Comparison of ENCODE assay signal across 1 cellular context in the genomic region with DNA sequence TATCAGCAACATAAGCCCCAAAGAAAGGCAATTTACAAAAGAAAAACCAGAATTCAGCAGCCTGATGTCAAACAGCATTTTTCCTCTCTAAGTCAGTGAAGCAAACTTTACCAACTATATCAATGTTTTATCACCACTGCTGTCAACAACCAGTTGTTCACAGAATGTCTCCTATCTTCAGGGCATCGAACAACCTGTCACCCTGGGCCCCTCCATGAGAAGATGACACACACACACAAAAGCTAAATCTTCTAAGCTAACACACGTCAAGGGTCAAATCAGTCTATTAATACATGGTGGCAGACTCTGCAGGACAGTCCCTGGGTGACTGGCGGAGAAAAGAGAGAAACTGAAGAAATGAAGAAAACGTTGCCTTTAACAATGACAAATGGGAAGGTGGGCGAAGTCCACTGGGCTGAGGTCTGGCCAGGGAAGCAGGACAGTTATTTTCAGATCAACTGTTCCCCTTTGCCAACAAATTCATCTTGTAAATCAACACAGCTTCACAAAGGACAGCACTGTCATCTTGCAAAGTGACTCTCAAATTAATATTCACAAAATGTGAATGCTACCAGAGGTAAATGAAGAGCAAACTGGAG.
TF ChIP-seq lines count a peak whose summit lies in the region.

No MANE protein-coding gene starts in this region.

TF ChIP-seq in HepG2, 621 proteins besides CTCF, POLR2A, EP300 and RAD21 (continued from another document and continues in another):
- TF ChIP-seq FOXA3 (CRISPR knock-in tag; IDR thresholded peaks at IDR 0.05) (0 out of 2 replicates have a peak, but pooled peaks have one; percentile 16), ZNF879 (CRISPR knock-in tag; IDR thresholded peaks at IDR 0.05) (no peak), RXRA (CRISPR knock-in tag; IDR thresholded peaks at IDR 0.05) (peak; percentile 20; the same call in 1 of the 2 replicates), SOX5 (CRISPR knock-in tag; IDR thresholded peaks at IDR 0.05; ENCODE audit: borderline replicate concordance) (peak; percentile 24; the same call in 1 of the 2 replicates), EZH2 (conservative IDR thresholded peaks at IDR 0.05; ENCODE audit: low read depth, low read length) (no peak), PAX8 (CRISPR knock-in tag; IDR thresholded peaks at IDR 0.05; ENCODE audit: borderline replicate concordance) (no peak), MEIS1 (CRISPR knock-in tag; IDR thresholded peaks at IDR 0.05; ENCODE audit: borderline replicate concordance) (0 out of 2 replicates have a peak, but pooled peaks have one; percentile 27), SALL1 (CRISPR knock-in tag; IDR thresholded peaks at IDR 0.05) (peak; percentile 29; the same call in 1 of the 2 replicates), EHMT2 (IDR thresholded peaks at IDR 0.05; ENCODE audit: borderline replicate concordance, low read depth, low read length) (peak; percentile 18; the same call in 1 of the 2 replicates), FOXP1 (IDR thresholded peaks at IDR 0.05) (no peak), FOXP1 (CRISPR knock-in tag; IDR thresholded peaks at IDR 0.05) (peak; percentile 32; the same call in 1 of the 2 replicates), KLF12 (CRISPR knock-in tag; IDR thresholded peaks at IDR 0.05; ENCODE audit: borderline replicate concordance) (no peak), MTA3 (CRISPR knock-in tag; IDR thresholded peaks at IDR 0.05) (no peak)
- TF ChIP-seq, protein P1, sequence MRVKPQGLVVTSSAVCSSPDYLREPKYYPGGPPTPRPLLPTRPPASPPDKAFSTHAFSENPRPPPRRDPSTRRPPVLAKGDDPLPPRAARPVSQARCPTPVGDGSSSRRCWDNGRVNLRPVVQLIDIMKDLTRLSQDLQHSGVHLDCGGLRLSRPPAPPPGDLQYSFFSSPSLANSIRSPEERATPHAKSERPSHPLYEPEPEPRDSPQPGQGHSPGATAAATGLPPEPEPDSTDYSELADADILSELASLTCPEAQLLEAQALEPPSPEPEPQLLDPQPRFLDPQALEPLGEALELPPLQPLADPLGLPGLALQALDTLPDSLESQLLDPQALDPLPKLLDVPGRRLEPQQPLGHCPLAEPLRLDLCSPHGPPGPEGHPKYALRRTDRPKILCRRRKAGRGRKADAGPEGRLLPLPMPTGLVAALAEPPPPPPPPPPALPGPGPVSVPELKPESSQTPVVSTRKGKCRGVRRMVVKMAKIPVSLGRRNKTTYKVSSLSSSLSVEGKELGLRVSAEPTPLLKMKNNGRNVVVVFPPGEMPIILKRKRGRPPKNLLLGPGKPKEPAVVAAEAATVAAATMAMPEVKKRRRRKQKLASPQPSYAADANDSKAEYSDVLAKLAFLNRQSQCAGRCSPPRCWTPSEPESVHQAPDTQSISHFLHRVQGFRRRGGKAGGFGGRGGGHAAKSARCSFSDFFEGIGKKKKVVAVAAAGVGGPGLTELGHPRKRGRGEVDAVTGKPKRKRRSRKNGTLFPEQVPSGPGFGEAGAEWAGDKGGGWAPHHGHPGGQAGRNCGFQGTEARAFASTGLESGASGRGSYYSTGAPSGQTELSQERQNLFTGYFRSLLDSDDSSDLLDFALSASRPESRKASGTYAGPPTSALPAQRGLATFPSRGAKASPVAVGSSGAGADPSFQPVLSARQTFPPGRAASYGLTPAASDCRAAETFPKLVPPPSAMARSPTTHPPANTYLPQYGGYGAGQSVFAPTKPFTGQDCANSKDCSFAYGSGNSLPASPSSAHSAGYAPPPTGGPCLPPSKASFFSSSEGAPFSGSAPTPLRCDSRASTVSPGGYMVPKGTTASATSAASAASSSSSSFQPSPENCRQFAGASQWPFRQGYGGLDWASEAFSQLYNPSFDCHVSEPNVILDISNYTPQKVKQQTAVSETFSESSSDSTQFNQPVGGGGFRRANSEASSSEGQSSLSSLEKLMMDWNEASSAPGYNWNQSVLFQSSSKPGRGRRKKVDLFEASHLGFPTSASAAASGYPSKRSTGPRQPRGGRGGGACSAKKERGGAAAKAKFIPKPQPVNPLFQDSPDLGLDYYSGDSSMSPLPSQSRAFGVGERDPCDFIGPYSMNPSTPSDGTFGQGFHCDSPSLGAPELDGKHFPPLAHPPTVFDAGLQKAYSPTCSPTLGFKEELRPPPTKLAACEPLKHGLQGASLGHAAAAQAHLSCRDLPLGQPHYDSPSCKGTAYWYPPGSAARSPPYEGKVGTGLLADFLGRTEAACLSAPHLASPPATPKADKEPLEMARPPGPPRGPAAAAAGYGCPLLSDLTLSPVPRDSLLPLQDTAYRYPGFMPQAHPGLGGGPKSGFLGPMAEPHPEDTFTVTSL (CRISPR knock-in tag; IDR thresholded peaks at IDR 0.05; ENCODE audit: borderline replicate concordance), result peak; percentile 49; the same call in 1 of the 2 replicates
- TF ChIP-seq, protein P2, sequence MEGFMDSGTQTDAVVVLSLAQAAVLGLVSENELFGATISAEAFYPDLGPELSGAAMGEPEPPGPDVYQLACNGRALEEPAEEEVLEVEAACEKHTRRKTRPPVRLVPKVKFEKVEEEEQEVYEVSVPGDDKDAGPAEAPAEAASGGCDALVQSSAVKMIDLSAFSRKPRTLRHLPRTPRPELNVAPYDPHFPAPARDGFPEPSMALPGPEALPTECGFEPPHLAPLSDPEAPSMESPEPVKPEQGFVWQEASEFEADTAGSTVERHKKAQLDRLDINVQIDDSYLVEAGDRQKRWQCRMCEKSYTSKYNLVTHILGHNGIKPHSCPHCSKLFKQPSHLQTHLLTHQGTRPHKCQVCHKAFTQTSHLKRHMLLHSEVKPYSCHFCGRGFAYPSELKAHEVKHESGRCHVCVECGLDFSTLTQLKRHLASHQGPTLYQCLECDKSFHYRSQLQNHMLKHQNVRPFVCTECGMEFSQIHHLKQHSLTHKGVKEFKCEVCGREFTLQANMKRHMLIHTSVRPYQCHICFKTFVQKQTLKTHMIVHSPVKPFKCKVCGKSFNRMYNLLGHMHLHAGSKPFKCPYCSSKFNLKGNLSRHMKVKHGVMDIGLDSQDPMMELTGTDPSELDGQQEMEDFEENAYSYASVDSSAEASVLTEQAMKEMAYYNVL (CRISPR knock-in tag; IDR thresholded peaks at IDR 0.05; ENCODE audit: borderline replicate concordance), result peak; percentile 51; the same call in 1 of the 2 replicates
- TF ChIP-seq, protein P3, sequence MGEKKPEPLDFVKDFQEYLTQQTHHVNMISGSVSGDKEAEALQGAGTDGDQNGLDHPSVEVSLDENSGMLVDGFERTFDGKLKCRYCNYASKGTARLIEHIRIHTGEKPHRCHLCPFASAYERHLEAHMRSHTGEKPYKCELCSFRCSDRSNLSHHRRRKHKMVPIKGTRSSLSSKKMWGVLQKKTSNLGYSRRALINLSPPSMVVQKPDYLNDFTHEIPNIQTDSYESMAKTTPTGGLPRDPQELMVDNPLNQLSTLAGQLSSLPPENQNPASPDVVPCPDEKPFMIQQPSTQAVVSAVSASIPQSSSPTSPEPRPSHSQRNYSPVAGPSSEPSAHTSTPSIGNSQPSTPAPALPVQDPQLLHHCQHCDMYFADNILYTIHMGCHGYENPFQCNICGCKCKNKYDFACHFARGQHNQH (CRISPR knock-in tag; IDR thresholded peaks at IDR 0.05), result 0 out of 2 replicates have a peak, but pooled peaks have one; percentile 28
- TF ChIP-seq, protein P4, sequence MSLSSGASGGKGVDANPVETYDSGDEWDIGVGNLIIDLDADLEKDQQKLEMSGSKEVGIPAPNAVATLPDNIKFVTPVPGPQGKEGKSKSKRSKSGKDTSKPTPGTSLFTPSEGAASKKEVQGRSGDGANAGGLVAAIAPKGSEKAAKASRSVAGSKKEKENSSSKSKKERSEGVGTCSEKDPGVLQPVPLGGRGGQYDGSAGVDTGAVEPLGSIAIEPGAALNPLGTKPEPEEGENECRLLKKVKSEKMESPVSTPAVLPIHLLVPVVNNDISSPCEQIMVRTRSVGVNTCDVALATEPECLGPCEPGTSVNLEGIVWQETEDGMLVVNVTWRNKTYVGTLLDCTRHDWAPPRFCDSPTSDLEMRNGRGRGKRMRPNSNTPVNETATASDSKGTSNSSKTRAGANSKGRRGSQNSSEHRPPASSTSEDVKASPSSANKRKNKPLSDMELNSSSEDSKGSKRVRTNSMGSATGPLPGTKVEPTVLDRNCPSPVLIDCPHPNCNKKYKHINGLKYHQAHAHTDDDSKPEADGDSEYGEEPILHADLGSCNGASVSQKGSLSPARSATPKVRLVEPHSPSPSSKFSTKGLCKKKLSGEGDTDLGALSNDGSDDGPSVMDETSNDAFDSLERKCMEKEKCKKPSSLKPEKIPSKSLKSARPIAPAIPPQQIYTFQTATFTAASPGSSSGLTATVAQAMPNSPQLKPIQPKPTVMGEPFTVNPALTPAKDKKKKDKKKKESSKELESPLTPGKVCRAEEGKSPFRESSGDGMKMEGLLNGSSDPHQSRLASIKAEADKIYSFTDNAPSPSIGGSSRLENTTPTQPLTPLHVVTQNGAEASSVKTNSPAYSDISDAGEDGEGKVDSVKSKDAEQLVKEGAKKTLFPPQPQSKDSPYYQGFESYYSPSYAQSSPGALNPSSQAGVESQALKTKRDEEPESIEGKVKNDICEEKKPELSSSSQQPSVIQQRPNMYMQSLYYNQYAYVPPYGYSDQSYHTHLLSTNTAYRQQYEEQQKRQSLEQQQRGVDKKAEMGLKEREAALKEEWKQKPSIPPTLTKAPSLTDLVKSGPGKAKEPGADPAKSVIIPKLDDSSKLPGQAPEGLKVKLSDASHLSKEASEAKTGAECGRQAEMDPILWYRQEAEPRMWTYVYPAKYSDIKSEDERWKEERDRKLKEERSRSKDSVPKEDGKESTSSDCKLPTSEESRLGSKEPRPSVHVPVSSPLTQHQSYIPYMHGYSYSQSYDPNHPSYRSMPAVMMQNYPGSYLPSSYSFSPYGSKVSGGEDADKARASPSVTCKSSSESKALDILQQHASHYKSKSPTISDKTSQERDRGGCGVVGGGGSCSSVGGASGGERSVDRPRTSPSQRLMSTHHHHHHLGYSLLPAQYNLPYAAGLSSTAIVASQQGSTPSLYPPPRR (CRISPR knock-in tag; IDR thresholded peaks at IDR 0.05; ENCODE audit: borderline replicate concordance), result peak; percentile 41; the same call in 1 of the 2 replicates
- TF ChIP-seq, protein P5, sequence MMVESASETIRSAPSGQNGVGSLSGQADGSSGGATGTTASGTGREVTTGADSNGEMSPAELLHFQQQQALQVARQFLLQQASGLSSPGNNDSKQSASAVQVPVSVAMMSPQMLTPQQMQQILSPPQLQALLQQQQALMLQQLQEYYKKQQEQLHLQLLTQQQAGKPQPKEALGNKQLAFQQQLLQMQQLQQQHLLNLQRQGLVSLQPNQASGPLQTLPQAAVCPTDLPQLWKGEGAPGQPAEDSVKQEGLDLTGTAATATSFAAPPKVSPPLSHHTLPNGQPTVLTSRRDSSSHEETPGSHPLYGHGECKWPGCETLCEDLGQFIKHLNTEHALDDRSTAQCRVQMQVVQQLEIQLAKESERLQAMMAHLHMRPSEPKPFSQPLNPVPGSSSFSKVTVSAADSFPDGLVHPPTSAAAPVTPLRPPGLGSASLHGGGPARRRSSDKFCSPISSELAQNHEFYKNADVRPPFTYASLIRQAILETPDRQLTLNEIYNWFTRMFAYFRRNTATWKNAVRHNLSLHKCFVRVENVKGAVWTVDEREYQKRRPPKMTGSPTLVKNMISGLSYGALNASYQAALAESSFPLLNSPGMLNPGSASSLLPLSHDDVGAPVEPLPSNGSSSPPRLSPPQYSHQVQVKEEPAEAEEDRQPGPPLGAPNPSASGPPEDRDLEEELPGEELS (CRISPR knock-in tag; IDR thresholded peaks at IDR 0.05), result peak; percentile 61
- TF ChIP-seq, protein P6, sequence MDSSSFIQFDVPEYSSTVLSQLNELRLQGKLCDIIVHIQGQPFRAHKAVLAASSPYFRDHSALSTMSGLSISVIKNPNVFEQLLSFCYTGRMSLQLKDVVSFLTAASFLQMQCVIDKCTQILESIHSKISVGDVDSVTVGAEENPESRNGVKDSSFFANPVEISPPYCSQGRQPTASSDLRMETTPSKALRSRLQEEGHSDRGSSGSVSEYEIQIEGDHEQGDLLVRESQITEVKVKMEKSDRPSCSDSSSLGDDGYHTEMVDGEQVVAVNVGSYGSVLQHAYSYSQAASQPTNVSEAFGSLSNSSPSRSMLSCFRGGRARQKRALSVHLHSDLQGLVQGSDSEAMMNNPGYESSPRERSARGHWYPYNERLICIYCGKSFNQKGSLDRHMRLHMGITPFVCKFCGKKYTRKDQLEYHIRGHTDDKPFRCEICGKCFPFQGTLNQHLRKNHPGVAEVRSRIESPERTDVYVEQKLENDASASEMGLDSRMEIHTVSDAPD (CRISPR knock-in tag; IDR thresholded peaks at IDR 0.05), result 0 out of 2 replicates have a peak, but pooled peaks have one; percentile 28
- TF ChIP-seq, protein P7, sequence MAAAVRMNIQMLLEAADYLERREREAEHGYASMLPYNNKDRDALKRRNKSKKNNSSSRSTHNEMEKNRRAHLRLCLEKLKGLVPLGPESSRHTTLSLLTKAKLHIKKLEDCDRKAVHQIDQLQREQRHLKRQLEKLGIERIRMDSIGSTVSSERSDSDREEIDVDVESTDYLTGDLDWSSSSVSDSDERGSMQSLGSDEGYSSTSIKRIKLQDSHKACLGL (CRISPR knock-in tag; IDR thresholded peaks at IDR 0.05), result no peak
- TF ChIP-seq, protein P8, sequence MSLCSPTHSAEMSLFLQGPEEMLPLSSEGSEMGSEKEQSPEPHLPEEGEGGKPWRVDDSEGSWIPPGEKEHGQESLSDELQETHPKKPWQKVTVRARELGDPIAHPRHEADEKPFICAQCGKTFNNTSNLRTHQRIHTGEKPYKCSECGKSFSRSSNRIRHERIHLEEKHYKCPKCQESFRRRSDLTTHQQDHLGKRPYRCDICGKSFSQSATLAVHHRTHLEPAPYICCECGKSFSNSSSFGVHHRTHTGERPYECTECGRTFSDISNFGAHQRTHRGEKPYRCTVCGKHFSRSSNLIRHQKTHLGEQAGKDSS (CRISPR knock-in tag; IDR thresholded peaks at IDR 0.05; ENCODE audit: borderline replicate concordance, low read depth), result no peak
